Comparison of ENCODE assay signal across 1 cellular context in the genomic region with DNA sequence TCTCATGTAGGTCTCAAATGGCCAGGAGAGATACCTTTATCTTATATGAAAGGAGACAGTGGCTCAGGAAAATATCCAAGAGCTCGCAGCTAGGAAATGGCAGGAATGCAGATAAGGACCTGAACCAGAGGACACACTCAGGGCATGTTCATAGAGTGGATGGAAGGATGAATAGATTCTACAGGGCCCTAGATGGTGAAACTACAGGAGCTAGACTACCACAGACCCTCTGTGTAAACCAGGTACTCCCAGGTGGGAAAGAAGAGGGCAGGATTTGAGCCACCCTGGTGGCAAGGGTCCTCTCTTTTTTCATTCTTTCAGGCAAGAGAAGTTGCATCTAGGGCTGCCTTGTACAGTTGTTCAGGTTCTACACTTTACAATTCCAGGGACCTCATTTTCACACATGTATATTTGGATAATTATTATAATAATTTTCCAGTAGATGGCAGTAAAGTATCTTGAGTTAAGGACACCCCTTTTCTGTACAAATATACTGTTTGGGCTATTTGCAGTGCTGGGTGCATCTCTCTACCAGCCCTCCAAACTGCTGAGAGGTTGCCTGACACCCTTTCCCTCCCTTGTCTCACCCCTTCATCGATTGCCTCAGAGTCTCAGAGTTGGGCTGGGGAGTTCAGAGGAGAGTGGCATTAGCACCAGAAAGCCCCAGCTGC.
TF ChIP-seq lines count a peak whose summit lies in the region.

No MANE protein-coding gene starts in this region.

TF ChIP-seq in WTC11, 78 proteins besides CTCF, POLR2A, EP300 and RAD21 (continued from another document):
- TF ChIP-seq, protein P1, sequence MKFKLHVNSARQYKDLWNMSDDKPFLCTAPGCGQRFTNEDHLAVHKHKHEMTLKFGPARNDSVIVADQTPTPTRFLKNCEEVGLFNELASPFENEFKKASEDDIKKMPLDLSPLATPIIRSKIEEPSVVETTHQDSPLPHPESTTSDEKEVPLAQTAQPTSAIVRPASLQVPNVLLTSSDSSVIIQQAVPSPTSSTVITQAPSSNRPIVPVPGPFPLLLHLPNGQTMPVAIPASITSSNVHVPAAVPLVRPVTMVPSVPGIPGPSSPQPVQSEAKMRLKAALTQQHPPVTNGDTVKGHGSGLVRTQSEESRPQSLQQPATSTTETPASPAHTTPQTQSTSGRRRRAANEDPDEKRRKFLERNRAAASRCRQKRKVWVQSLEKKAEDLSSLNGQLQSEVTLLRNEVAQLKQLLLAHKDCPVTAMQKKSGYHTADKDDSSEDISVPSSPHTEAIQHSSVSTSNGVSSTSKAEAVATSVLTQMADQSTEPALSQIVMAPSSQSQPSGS (CRISPR knock-in tag; IDR thresholded peaks at IDR 0.05; ENCODE audit: borderline replicate concordance, low read depth): no peak
- no peak for TF ChIP-seq ARID4B (CRISPR knock-in tag; IDR thresholded peaks at IDR 0.05; ENCODE audit: borderline replicate concordance)
- no peak for TF ChIP-seq FOXP1 (CRISPR knock-in tag; IDR thresholded peaks at IDR 0.05; ENCODE audit: borderline replicate concordance)
- no peak for TF ChIP-seq JUN (CRISPR knock-in tag; IDR thresholded peaks at IDR 0.05)
- TF ChIP-seq NFYB (CRISPR knock-in tag; conservative IDR thresholded peaks at IDR 0.05; ENCODE audit: low read depth): no peak
- no peak for TF ChIP-seq ZNF396 (CRISPR knock-in tag; IDR thresholded peaks at IDR 0.05; ENCODE audit: borderline replicate concordance)
- TF ChIP-seq NFE2L1 (CRISPR knock-in tag; IDR thresholded peaks at IDR 0.05): no peak
- TF ChIP-seq TCF7 (CRISPR knock-in tag; IDR thresholded peaks at IDR 0.05; ENCODE audit: low read depth): no peak
- no peak for TF ChIP-seq ZNF416 (CRISPR knock-in tag; IDR thresholded peaks at IDR 0.05)
- no peak for TF ChIP-seq TEAD4 (CRISPR knock-in tag; IDR thresholded peaks at IDR 0.05)
- TF ChIP-seq ZNF121 (CRISPR knock-in tag; IDR thresholded peaks at IDR 0.05): no peak
